14 cellular contexts compared by ENCODE assay signal in the genomic region with DNA sequence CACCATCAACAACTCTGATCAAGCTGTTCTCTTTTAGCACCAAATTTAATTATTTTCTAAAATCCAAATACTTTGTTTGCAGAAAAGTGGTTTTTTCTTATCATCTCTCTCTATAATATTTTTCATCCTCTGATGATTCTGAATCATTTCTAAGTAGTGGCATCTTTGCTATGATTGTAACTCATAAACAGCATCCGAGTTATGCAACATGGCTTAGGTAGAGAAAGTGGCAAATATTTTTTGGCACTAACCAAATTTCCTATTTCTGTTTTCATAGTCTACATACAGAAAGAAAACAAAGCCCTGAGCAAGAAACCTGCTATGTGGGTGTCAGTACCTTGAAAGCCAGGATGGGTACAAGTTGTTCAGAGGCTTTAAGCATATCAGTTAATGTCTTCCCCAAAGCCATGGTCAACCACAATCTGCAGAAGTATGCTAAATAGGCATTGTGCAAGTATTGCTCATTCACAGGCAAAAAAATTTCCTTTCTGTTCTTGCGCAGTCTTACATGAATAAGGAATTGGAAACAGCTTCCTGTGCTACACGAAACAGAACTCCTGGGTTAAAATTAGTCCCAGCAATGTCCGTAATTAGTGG.
A peak's percentile ranks its signal among the peaks of the same experiment; 100 is the strongest.
DNase-seq lines count a peak whose midpoint lies in the region; ATAC-seq, FAIRE-seq and TF ChIP-seq lines count a peak whose summit lies in the region.
"Had no signal": no experiment of that assay in that cellular context is flagged by ENCODE, and none has a peak within 500 bp of the region (broad histone marks: within the 10 kb centered on the region; RNA-seq: fewer than 3 reads in every experiment).

No MANE protein-coding gene starts in this region.

- H4K20me1 ChIP-seq in keratinocyte (ENCODE audit: control insufficient read depth, extremely low read depth, insufficient read depth, low read length): no peaks in the 10 kb centered on the region
- H4K20me1 ChIP-seq: BLaER1 treated with 17β-estradiol and CSF1 and Interleukin-3, amounts not matched to agents 10 nM and 100 nM had no signal

- H3K9me1 ChIP-seq in keratinocyte (ENCODE audit: control insufficient read depth, extremely low read depth, insufficient read depth, low read length): no peaks in the 10 kb centered on the region

- H3K4me1 ChIP-seq in keratinocyte (ENCODE audit: control insufficient read depth, extremely low read depth, insufficient read depth, low read length): no peaks in the 10 kb centered on the region
- H3K4me1 ChIP-seq: HAP-1, right lobe of liver had no signal

- H3K36me3 ChIP-seq in keratinocyte (ENCODE audit: control insufficient read depth in 2 of 2, extremely low read depth in 1 of 2, insufficient read depth in 2 of 2, low read length in 2 of 2) (no peaks in the 10 kb centered on the region), H7 (replicated peaks; ENCODE audit: control insufficient read depth, insufficient read depth, low read length) (no peaks in the 10 kb centered on the region)
- H3K36me3 ChIP-seq: BLaER1 treated with 17β-estradiol and CSF1 and Interleukin-3, amounts not matched to agents 10 nM and 100 nM; HAP-1; right lobe of liver had no signal

- no peaks in the 10 kb centered on the region for H3K9me3 ChIP-seq in keratinocyte (ENCODE audit: control insufficient read depth, low read depth, low read length)
- H3K9me3 ChIP-seq: BLaER1 treated with 17β-estradiol and CSF1 and Interleukin-3, amounts not matched to agents 10 nM and 100 nM; HAP-1; right lobe of liver had no signal

- H3K79me2 ChIP-seq in keratinocyte (ENCODE audit: control insufficient read depth, insufficient read depth, low read length): no peaks in the 10 kb centered on the region

- dilution Hi-C loops in keratinocyte (cut with MboI; ENCODE audit: extremely low pct_ligation_motif_present, low sequenced_read_pairs): no loop called here

- H3K27ac ChIP-seq in angular gyrus (ENCODE audit: low read depth, low read length): peak overlapping the region; percentile 55
- H3K27ac ChIP-seq in keratinocyte (ENCODE audit: control insufficient read depth, insufficient read depth, low read length): no peak overlapping the region
- H3K27ac ChIP-seq: right lobe of liver had no signal

- no peak overlapping the region for H3K4me2 ChIP-seq in keratinocyte (ENCODE audit: control insufficient read depth, extremely low read depth, insufficient read depth, low read depth, low read length)

- DNase-seq in AG09309 (ENCODE audit: low read depth) (peak; percentile 90), Kasumi-1 (lab: John Stamatoyannopoulos, UW) (peak; percentile 85), keratinocyte (ENCODE audit: low read depth, low spot score) (no peak), Right ventricle myocardium inferior (ENCODE audit: missing footprints) (no peak), H7 (no peak), 8988T (no peak)
- DNase-seq in central memory CD4-positive, alpha-beta T cell: no peak
- DNase-seq: activated T-cell treated with anti-CD3 and anti-CD28 coated beads, Interleukin-2, amount 50 U/mL, for 24 hours; midbrain; NCI-H1092 treated with DMSO at 0.1 percent for 48 hours; right lobe of liver had no signal

- H3K9ac ChIP-seq in keratinocyte (ENCODE audit: control insufficient read depth, extremely low read depth, insufficient read depth, low read length): no peak overlapping the region
- H3K9ac ChIP-seq: BLaER1 treated with 17β-estradiol and CSF1 and Interleukin-3, amounts not matched to agents 10 nM and 100 nM had no signal

- H3K27me3 ChIP-seq in keratinocyte (ENCODE audit: control insufficient read depth, extremely low read depth, insufficient read depth, low read length): no peaks in the 10 kb centered on the region
- no peaks in the 10 kb centered on the region for H3K27me3 ChIP-seq in H7 (ENCODE audit: control insufficient read depth, insufficient read depth, low read length)
- H3K27me3 ChIP-seq: BLaER1 treated with 17β-estradiol and CSF1 and Interleukin-3, amounts not matched to agents 10 nM and 100 nM; right lobe of liver had no signal

- intact Hi-C loops in Right ventricle myocardium inferior (cut with DNase I): no loop called here

- H3K4me3 ChIP-seq in AG09309 (ENCODE audit: control insufficient read depth, low read depth, low read length): no peak overlapping the region
- no peak overlapping the region for H3K4me3 ChIP-seq in keratinocyte (ENCODE audit: control insufficient read depth in 2 of 3, extremely low read depth in 1 of 3, insufficient read depth in 2 of 3, low read depth in 1 of 3, low read length in 3 of 3)
- no peak overlapping the region for H3K4me3 ChIP-seq in H7 (ENCODE audit: insufficient read depth, low read depth, low read length)
- H3K4me3 ChIP-seq: BLaER1 treated with 17β-estradiol and CSF1 and Interleukin-3, amounts not matched to agents 10 nM and 100 nM; HAP-1; right lobe of liver had no signal

- peak overlapping the region; percentile 31 for H2AFZ ChIP-seq in keratinocyte (ENCODE audit: control insufficient read depth, low read length)

- ATAC-seq in Right ventricle myocardium inferior: no peak

- TF ChIP-seq CTCF in AG09309 (IDR thresholded peaks at IDR 0.05; ENCODE audit: control insufficient read depth, insufficient read depth, low read depth, low read length, missing control alignments): no peak
- TF ChIP-seq CTCF in keratinocyte (optimal IDR thresholded peaks at IDR 0.05 in 1 of 3, IDR thresholded peaks at IDR 0.05 in 1 of 3, conservative IDR thresholded peaks at IDR 0.05 in 1 of 3; ENCODE audit: extremely low read depth in 1 of 3, insufficient read depth in 2 of 3, low read length in 3 of 3): no peak

- peak; percentile 64 for FAIRE-seq in keratinocyte (lab: Jason Lieb, UNC)

Comparison
In these comparisons a context has a peak if more than half of its experiments do, and no peak if none do; other contexts are left out.
1. DNase-seq: peak in AG09309 (single experiment) and Kasumi-1 (2 of 2); none in keratinocyte (single experiment), Right ventricle myocardium inferior (single experiment), H7 (single experiment), 8988T (single experiment) and central memory CD4-positive, alpha-beta T cell (single experiment).